Comparison of ENCODE assay signal across 20 cellular contexts in the genomic region with DNA sequence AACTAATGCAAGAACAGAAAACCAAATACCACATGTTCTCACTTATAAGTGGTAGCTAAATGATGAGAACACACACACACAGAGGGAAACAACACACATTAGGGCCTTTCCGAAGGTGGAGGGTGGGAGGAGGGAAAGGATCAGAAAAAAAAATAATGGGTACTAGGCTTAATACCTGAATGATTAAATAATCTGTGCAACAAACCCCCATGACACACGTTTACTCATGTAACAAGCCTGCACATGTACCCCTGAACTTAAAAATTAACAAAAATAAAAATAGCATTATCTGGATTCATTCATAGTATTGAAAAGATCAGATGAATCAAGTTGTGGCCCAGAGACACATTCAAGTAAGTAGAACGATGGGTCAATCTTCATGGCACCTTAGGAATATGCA.
DNase-seq lines count a peak whose midpoint lies in the region; ATAC-seq and TF ChIP-seq lines count a peak whose summit lies in the region.
"Had no signal": no experiment of that assay in that cellular context is flagged by ENCODE, and none has a peak within 500 bp of the region (broad histone marks: within the 10 kb centered on the region; RNA-seq: fewer than 3 reads in every experiment).

No MANE protein-coding gene starts in this region.

- H3K79me2 ChIP-seq in H9 (ENCODE audit: insufficient read depth, low read length) (no peaks in the 10 kb centered on the region), mammary epithelial cell (ENCODE audit: insufficient read depth, low read length) (no peaks in the 10 kb centered on the region)

- H4K91ac ChIP-seq in H9 (ENCODE audit: insufficient read length, low read depth, low read length), result no peak overlapping the region

- 0 out of 4 replicates have a peak, but pooled peaks cover 0 to 4% of the 10 kb centered on the region in 2 experiments for H3K4me1 Mint-ChIP-seq in H9
- H3K4me1 Mint-ChIP-seq: CD4-positive, alpha-beta memory T cell had no signal

- H3K4me2 ChIP-seq in H9 (ENCODE audit: insufficient read depth, insufficient read length, low read length) (no peak overlapping the region), mammary epithelial cell (ENCODE audit: insufficient read depth, low read depth, low read length) (peak overlapping the region; percentile 36)
- H3K4me2 ChIP-seq: A549; BLaER1 treated with 17β-estradiol and CSF1 and Interleukin-3, amounts not matched to agents 10 nM and 100 nM had no signal

- in situ Hi-C loops in mammary epithelial cell (cut with MboI; ENCODE audit: low sequenced_read_pairs in 2 of 2), result no loop called here

- H2AFZ ChIP-seq in H9 (ENCODE audit: low read length), result no peak overlapping the region
- peak overlapping the region; percentile 37 for H2AFZ ChIP-seq in mammary epithelial cell (ENCODE audit: low read depth, low read length)

- H3K23me2 ChIP-seq in H9 (ENCODE audit: insufficient read length, low read depth, low read length, poor library complexity, severe bottlenecking), result no peaks in the 10 kb centered on the region

- H3K9ac ChIP-seq in H9 (ENCODE audit: extremely low read depth, insufficient read length, low read length), result no peak overlapping the region
- no peak overlapping the region for H3K9ac ChIP-seq in mammary epithelial cell (ENCODE audit: insufficient read depth, low read length)
- H3K9ac ChIP-seq: BLaER1 treated with 17β-estradiol and CSF1 and Interleukin-3, amounts not matched to agents 10 nM and 100 nM had no signal

- H3K79me1 ChIP-seq in H9 (ENCODE audit: insufficient read depth, low read depth, low read length, poor library complexity, severe bottlenecking), result no peaks in the 10 kb centered on the region

- H4K5ac ChIP-seq in H9 (ENCODE audit: insufficient read length, low read depth, low read length), result no peak overlapping the region

- ATAC-seq in GM19035 (IDR thresholded peaks at IDR 0.05; ENCODE audit: unreplicated experiment), result no peak
- ATAC-seq in HG02981 (IDR thresholded peaks at IDR 0.05; ENCODE audit: unreplicated experiment), result no peak
- ATAC-seq: A549 had no signal

- H4K8ac ChIP-seq in H9 (replicated peaks; ENCODE audit: insufficient read length, low read depth, low read length), result no peak overlapping the region

- no peaks in the 10 kb centered on the region for H3K36me3 Mint-ChIP-seq in H9 (ENCODE audit: insufficient read depth in 1 of 3, low read depth in 3 of 3)
- H3K36me3 Mint-ChIP-seq: CD4-positive, alpha-beta memory T cell had no signal

- no peak overlapping the region for H3K18ac ChIP-seq in H9 (ENCODE audit: insufficient read length, low read depth, low read length)

- no peak overlapping the region for H3K4ac ChIP-seq in H9 (ENCODE audit: low read depth, low read length)

- H2BK120ac ChIP-seq in H9 (ENCODE audit: low read depth, low read length, poor library complexity, severe bottlenecking), result peak overlapping the region; percentile 23

- H3K4me1 ChIP-seq in H9 (ENCODE audit: insufficient read depth, low read length) (no peaks in the 10 kb centered on the region), mammary epithelial cell (ENCODE audit: insufficient read depth, low read length) (peaks cover 11% of the 10 kb centered on the region)
- H3K4me1 ChIP-seq: A549; BE2C; BLaER1 treated with 17β-estradiol and CSF1 and Interleukin-3, amounts not matched to agents 10 nM and 100 nM had no signal

- intact Hi-C loops in mammary epithelial cell (cut with micrococcal nuclease), result no loop called here

- H2BK5ac ChIP-seq in H9 (ENCODE audit: insufficient read length, low read length), result no peak overlapping the region

- no peak overlapping the region for H3K56ac ChIP-seq in H9 (ENCODE audit: insufficient read length, low read depth, low read length)

- no peak overlapping the region for H3T11ph ChIP-seq in H9 (ENCODE audit: low read length)

- no peak overlapping the region for H2BK12ac ChIP-seq in H9 (ENCODE audit: insufficient read length, low read depth, low read length)

- H2BK15ac ChIP-seq in H9 (ENCODE audit: low read depth, low read length), result no peak overlapping the region

- H3K27me3 Mint-ChIP-seq in H9 (ENCODE audit: low read depth), result no peaks in the 10 kb centered on the region
- H3K27me3 Mint-ChIP-seq: CD4-positive, alpha-beta memory T cell had no signal

- CTCF ChIA-PET in mammary epithelial cell (lab: Charles Lee; ENCODE audit: low non-redundant PET), result no interaction called here

- no peak overlapping the region for H2AK5ac ChIP-seq in H9 (ENCODE audit: insufficient read length, low read length)

- no peaks in the 10 kb centered on the region for H3K9me3 Mint-ChIP-seq in H9

- H3K27ac ChIP-seq in H9 (ENCODE audit: insufficient read length, low read depth, low read length), result no peak overlapping the region
- peak overlapping the region; percentile 6 for H3K27ac ChIP-seq in mammary epithelial cell (ENCODE audit: insufficient read depth, low read depth, low read length)
- peak overlapping the region; percentile 72 for H3K27ac ChIP-seq in epithelial cell of prostate
- H3K27ac ChIP-seq: A549; BLaER1 treated with 17β-estradiol and CSF1 and Interleukin-3, amounts not matched to agents 10 nM and 100 nM had no signal

- dilution Hi-C loops in mammary epithelial cell (cut with HindIII; ENCODE audit: low sequenced_read_pairs), result no loop called here

- no CpG with 5 or more reads among the region's 3 CpGs for WGBS in H9 (ENCODE audit: extremely low coverage, insufficient read length, low lambda C conversion rate)
- 35% methylated on average over 3 of the region's 3 CpGs for whole genome bisulfite sequencing in mammary epithelial cell (ENCODE audit: low coverage, missing lambda C conversion rate)

- no peaks in the 10 kb centered on the region for H3K9me3 ChIP-seq in H9 (ENCODE audit: control insufficient read depth, low read depth, low read length)
- H3K9me3 ChIP-seq in mammary epithelial cell (replicated peaks; ENCODE audit: insufficient read depth, low read length), result no peaks in the 10 kb centered on the region
- H3K9me3 ChIP-seq: A549; BE2C; BLaER1 treated with 17β-estradiol and CSF1 and Interleukin-3, amounts not matched to agents 10 nM and 100 nM had no signal

- H3K23ac ChIP-seq in H9 (ENCODE audit: insufficient read length, low read depth, low read length), result no peak overlapping the region

- H2BK20ac ChIP-seq in H9 (ENCODE audit: low read depth, low read length, poor library complexity, severe bottlenecking), result no peak overlapping the region

- no peak overlapping the region for H3K27ac Mint-ChIP-seq in H9
- H3K27ac Mint-ChIP-seq: CD4-positive, alpha-beta memory T cell had no signal

- no peaks in the 10 kb centered on the region for H3K36me3 ChIP-seq in mammary epithelial cell (ENCODE audit: insufficient read depth, low read length)
- H3K36me3 ChIP-seq: BE2C; BLaER1 treated with 17β-estradiol and CSF1 and Interleukin-3, amounts not matched to agents 10 nM and 100 nM had no signal

- H3K27me3 ChIP-seq in H9 (ENCODE audit: insufficient read depth, low read length) (no peaks in the 10 kb centered on the region), mammary epithelial cell (ENCODE audit: insufficient read depth, low read length) (no peaks in the 10 kb centered on the region)
- H3K27me3 ChIP-seq: BE2C; BLaER1 treated with 17β-estradiol and CSF1 and Interleukin-3, amounts not matched to agents 10 nM and 100 nM had no signal

- DNase-seq in H9 (no peak), mammary epithelial cell (peak; percentile 72), epithelial cell of prostate (ENCODE audit: low read depth, low spot score) (no peak), NCI-H1436 (lab: John Stamatoyannopoulos, UW) (no peak)
- DNase-seq: 8988T; ACHN; AML-193; BE2C; Calu3; CD4-positive, alpha-beta memory T cell; COR-L47; DMS53; DMS79 treated with DMSO at 0.1 percent for 48 hours; GF-D8; GOT3; HCEC 1CT had no signal

- H3K4me3 Mint-ChIP-seq in H9, result no peak overlapping the region
- H3K4me3 Mint-ChIP-seq: CD4-positive, alpha-beta memory T cell had no signal

- TF ChIP-seq CTCF in H9 (conservative IDR thresholded peaks at IDR 0.05), result no peak
- TF ChIP-seq CTCF in mammary epithelial cell (conservative IDR thresholded peaks at IDR 0.05 in 1 of 2, IDR thresholded peaks at IDR 0.05 in 1 of 2; ENCODE audit: extremely low read depth in 1 of 2, insufficient read depth in 1 of 2, low read depth in 1 of 2, low read length in 2 of 2), result no peak

- H3K4me3 ChIP-seq in mammary epithelial cell (replicated peaks in 1 of 3; ENCODE audit: insufficient read depth in 1 of 3, low read depth in 2 of 3, low read length in 3 of 3), result no peak overlapping the region
- H3K4me3 ChIP-seq: A549; BLaER1 treated with 17β-estradiol and CSF1 and Interleukin-3, amounts not matched to agents 10 nM and 100 nM had no signal

- no TSS peak for BruUV-seq in mammary epithelial cell (replicated peaks; lab: Mats Ljungman, UMichigan)

- no peak overlapping the region for H3K14ac ChIP-seq in H9 (ENCODE audit: insufficient read depth, low read length)

- H4K20me1 ChIP-seq in H9 (ENCODE audit: control insufficient read depth, insufficient read depth, insufficient read length) (no peaks in the 10 kb centered on the region), mammary epithelial cell (ENCODE audit: insufficient read depth, low read length) (no peaks in the 10 kb centered on the region)
- H4K20me1 ChIP-seq: BLaER1 treated with 17β-estradiol and CSF1 and Interleukin-3, amounts not matched to agents 10 nM and 100 nM had no signal
